In genomic region chr16:71360378-71360777, GRCh38 we compare ENCODE assay signal across 16 cellular contexts. TPM values are rescaled to one million over a fixed set of nuclear protein-coding genes. Genes with fewer than 3 reads are reported as not detected.
DNase-seq lines count a peak whose midpoint lies in the region; ATAC-seq, FAIRE-seq and TF ChIP-seq lines count a peak whose summit lies in the region.
"Had no signal": no experiment of that assay in that cellular context is flagged by ENCODE, and none has a peak within 500 bp of the region (broad histone marks: within the 10 kb centered on the region; RNA-seq: fewer than 3 reads in every experiment).

No MANE protein-coding gene starts in this region.

- H3K27me3 ChIP-seq in adipocyte (replicated peaks; ENCODE audit: control insufficient read depth, insufficient read depth, low read length) (peaks cover 29% of the 10 kb centered on the region), gastroesophageal sphincter (peaks cover 48% of the 10 kb centered on the region), small intestine (ENCODE audit: control insufficient read depth in 2 of 2, insufficient read depth in 2 of 2, low read length in 2 of 2) (peaks cover 0 to 9% of the 10 kb centered on the region in 2 donors)

- H3K9me3 Mint-ChIP-seq in HFFc6 = no peaks in the 10 kb centered on the region
- H3K9me3 Mint-ChIP-seq: effector memory CD8-positive, alpha-beta T cell had no signal

- peaks cover 22% of the 10 kb centered on the region for H3K4me1 Mint-ChIP-seq in HFFc6 (ENCODE audit: low read depth)

- H3K27ac ChIP-seq in gastroesophageal sphincter (no peak overlapping the region), small intestine (ENCODE audit: low read depth in 1 of 2, low read length in 1 of 2) (no peak overlapping the region)
- H3K27ac ChIP-seq: right lobe of liver, VCaP had no signal

- no peak for TF ChIP-seq EP300 in gastroesophageal sphincter (IDR thresholded peaks at IDR 0.05)

- H3K36me3 ChIP-seq in adipocyte (ENCODE audit: control insufficient read depth, insufficient read depth, low read length, severe bottlenecking) (no peaks in the 10 kb centered on the region), gastroesophageal sphincter (no peaks in the 10 kb centered on the region), small intestine (ENCODE audit: control insufficient read depth in 2 of 2, insufficient read depth in 2 of 2, low read length in 2 of 2) (no peaks in the 10 kb centered on the region)
- H3K36me3 ChIP-seq: BE2C, right lobe of liver had no signal

- ATAC-seq in gastroesophageal sphincter (peak; percentile 36), HG03571 (IDR thresholded peaks at IDR 0.05; ENCODE audit: unreplicated experiment) (no peak)
- ATAC-seq: effector memory CD8-positive, alpha-beta T cell had no signal

- FAIRE-seq in small intestine (lab: Jason Lieb, UNC) = no peak

- 40 to 72% methylated on average over 1 to 2 of the region's 2 CpGs for WGBS in gastroesophageal sphincter (ENCODE audit: low coverage in 1 of 2), 2 donors
- WGBS in small intestine, 3 donors = 71 to 76% (median 73%) methylated on average over 2 of the region's 2 CpGs

- H3K4me3 Mint-ChIP-seq in HFFc6 = no peak overlapping the region
- H3K4me3 Mint-ChIP-seq: effector memory CD8-positive, alpha-beta T cell had no signal

- no peak for TF ChIP-seq POLR2A in gastroesophageal sphincter (IDR thresholded peaks at IDR 0.05)

- H3K36me3 Mint-ChIP-seq in HFFc6 (ENCODE audit: low read depth) = no peaks in the 10 kb centered on the region

- H3K27me3 Mint-ChIP-seq in HFFc6 (ENCODE audit: insufficient read depth) = peaks cover 22% of the 10 kb centered on the region

- no peaks in the 10 kb centered on the region for H3K9me3 ChIP-seq in adipocyte (ENCODE audit: control insufficient read depth, low read length)
- H3K9me3 ChIP-seq in gastroesophageal sphincter = no peaks in the 10 kb centered on the region
- no peaks in the 10 kb centered on the region for H3K9me3 ChIP-seq in small intestine (ENCODE audit: control insufficient read depth, low read depth)
- H3K9me3 ChIP-seq: BE2C, right lobe of liver had no signal

- H3K4me3 ChIP-seq in adipocyte (ENCODE audit: low read length) (peak overlapping the region; percentile 31), gastroesophageal sphincter (no peak overlapping the region), small intestine (ENCODE audit: low read depth in 1 of 2, low read length in 2 of 2) (no peak overlapping the region)
- H3K4me3 ChIP-seq: right lobe of liver had no signal

- peaks cover 40% of the 10 kb centered on the region for H3K4me1 ChIP-seq in adipocyte (ENCODE audit: control insufficient read depth, insufficient read depth, low read length)
- peaks cover 0 to 15% (median 4%) of the 10 kb centered on the region in 3 donors for H3K4me1 ChIP-seq in gastroesophageal sphincter
- H3K4me1 ChIP-seq in small intestine (ENCODE audit: control insufficient read depth in 2 of 2, insufficient read depth in 1 of 2, low read depth in 1 of 2, low read length in 1 of 2) = peaks cover 0 to 3% of the 10 kb centered on the region in 2 donors
- H3K4me1 ChIP-seq: BE2C had no signal

- TF ChIP-seq CTCF in HFFc6 (IDR thresholded peaks at IDR 0.05) = no peak
- no peak for TF ChIP-seq CTCF in gastroesophageal sphincter (IDR thresholded peaks at IDR 0.05)

- DNase-seq in 8988T (peak; percentile 90), HFFc6 (peak; percentile 92), adipocyte (ENCODE audit: low read depth) (peak; percentile 68), small intestine (no peak)
- no peak for DNase-seq in activated CD4-positive, alpha-beta T cell treated with anti-CD3 and anti-CD28 coated beads for 4 hours
- DNase-seq in stimulated activated CD4-positive, alpha-beta T cell treated with anti-CD3 and anti-CD28 coated beads, Interleukin-12 subunit alpha, Interleukin-12 subunit beta, amount 100 ng/mL, for 4 hours = no peak
- DNase-seq: activated gamma-delta T cell treated with Interleukin-2 at 50 U/mL for 16 hours; BE2C; effector memory CD8-positive, alpha-beta T cell; KBM-7; NCI-H526; right lobe of liver had no signal

- peak overlapping the region; percentile 57 for H3K27ac Mint-ChIP-seq in HFFc6
- H3K27ac Mint-ChIP-seq: effector memory CD8-positive, alpha-beta T cell had no signal

- H3K9ac ChIP-seq in adipocyte (ENCODE audit: low read length) = no peak overlapping the region

RNA-seq across cellular contexts. Expression of gene CALB2, which starts 1.9 kb away (rescaled TPM):
- 1 to 10 TPM in 1 of 6 experiments, under 1 TPM in 2, not detected in 3; 0.14 to 1.1 (median 0.70) TPM for total RNA-seq in HFFc6 (2021; fragmentation: NEBNext Ultra II Directional; extraction: Animal tissue kit (Norgen Biotek cat#: 25700))
- 1 to 10 TPM in 1 of 4 donors, under 1 TPM in 1, not detected in 2; 0.85 to 2.8 TPM for total RNA-seq in gastroesophageal sphincter
- 1 to 10 TPM in 1 of 3 donors, not detected in 2; 3.3 TPM for polyA plus RNA-seq in small intestine
- total RNA-seq: lung microvascular endothelial cell, right lobe of liver had no signal

Comparison
In these comparisons a context has a peak if more than half of its experiments do, and no peak if none do; other contexts are left out.
1. DNase-seq: peak in 8988T (single experiment), HFFc6 (single experiment) and adipocyte (single experiment); none in activated CD4-positive, alpha-beta T cell treated with anti-CD3 and anti-CD28 coated beads for 4 hours (0 of 2), stimulated activated CD4-positive, alpha-beta T cell treated with anti-CD3 and anti-CD28 coated beads, Interleukin-12 subunit alpha, Interleukin-12 subunit beta, amount 100 ng/mL, for 4 hours (single experiment) and small intestine (single experiment).